19 cellular contexts compared by ENCODE assay signal in the genomic region with DNA sequence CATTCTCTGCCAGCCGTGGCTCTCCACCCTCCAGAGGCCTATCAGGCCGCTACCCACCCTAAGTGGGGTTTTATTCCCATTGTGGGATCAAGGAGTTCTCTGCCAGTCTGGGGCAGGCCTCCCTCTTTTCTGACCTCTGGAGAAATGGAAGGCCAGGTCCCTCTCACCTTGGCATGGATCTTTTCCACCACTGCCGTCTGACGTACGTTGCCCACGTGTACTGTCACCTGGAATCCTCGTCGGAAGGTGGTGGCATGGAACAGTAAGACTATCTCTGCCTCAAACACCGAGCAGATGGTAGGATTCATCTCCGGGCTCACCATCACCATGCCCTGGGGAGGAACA. TPM values are rescaled to one million over a fixed set of nuclear protein-coding genes. Genes with fewer than 3 reads are reported as not detected.
DNase-seq lines count a peak whose midpoint lies in the region; ATAC-seq and TF ChIP-seq lines count a peak whose summit lies in the region.
"Had no signal": no experiment of that assay in that cellular context is flagged by ENCODE, and none has a peak within 500 bp of the region (broad histone marks: within the 10 kb centered on the region; RNA-seq: fewer than 3 reads in every experiment).

No MANE protein-coding gene starts in this region.

- no peak for ATAC-seq in activated CD8-positive, alpha-beta T cell treated with anti-CD3 and anti-CD28 coated beads, Interleukin-2, amount 10 ng/mL, durations not matched to agents 7 days and 5 days
- no peak for ATAC-seq in activated CD8-positive, alpha-beta T cell treated with anti-CD3 and anti-CD28 coated beads for 36 hours
- ATAC-seq in activated T-helper 17 cell treated with anti-CD3 and anti-CD28 coated beads, Interleukin-2, amount 50 U/mL, for 72 hours (replicated peaks), result no peak
- ATAC-seq in stimulated activated naive B cell treated with anti-CD40 and anti-IgM and Interleukin-4, amounts not matched to agents 10 μg/mL and 1 μg/mL and 100 μg/mL, for 72 hours (replicated peaks), result no peak
- ATAC-seq: Right ventricle myocardium inferior had no signal

- H3K4me1 Mint-ChIP-seq in activated CD8-positive, alpha-beta T cell treated with anti-CD3 and anti-CD28 coated beads, Interleukin-2, amount 10 ng/mL, durations not matched to agents 7 days and 5 days (ENCODE audit: low read depth), result peaks cover 12% of the 10 kb centered on the region
- peaks cover 2% of the 10 kb centered on the region for H3K4me1 Mint-ChIP-seq in activated CD8-positive, alpha-beta T cell treated with anti-CD3 and anti-CD28 coated beads for 36 hours (ENCODE audit: low read depth)
- peaks cover 10% of the 10 kb centered on the region for H3K4me1 Mint-ChIP-seq in activated T-helper 17 cell treated with anti-CD3 and anti-CD28 coated beads, Interleukin-2, amount 50 U/mL, for 72 hours
- H3K4me1 Mint-ChIP-seq in stimulated activated naive B cell treated with anti-CD40 and anti-IgM and Interleukin-4, amounts not matched to agents 10 μg/mL and 1 μg/mL and 100 μg/mL, for 72 hours, result peaks cover 10 to 15% of the 10 kb centered on the region in 2 donors

- H3K4me3 ChIP-seq in coronary artery, result no peak overlapping the region
- H3K4me3 ChIP-seq: Peyer's patch, SJSA1 had no signal

- CTCF ChIA-PET in activated CD8-positive, alpha-beta T cell treated with anti-CD3 and anti-CD28 coated beads, Interleukin-2, amount 10 ng/mL, durations not matched to agents 7 days and 5 days (lab: Charles Lee), result no interaction called here
- CTCF ChIA-PET in activated CD8-positive, alpha-beta T cell treated with anti-CD3 and anti-CD28 coated beads for 36 hours (lab: Charles Lee), result interaction anchor here (1.6 kb wide), 1 partner anchor 14 kb away, joined by 5 read pairs; no protein-coding TSS in a partner anchor

- peaks cover 74% of the 10 kb centered on the region for H3K36me3 Mint-ChIP-seq in activated CD8-positive, alpha-beta T cell treated with anti-CD3 and anti-CD28 coated beads, Interleukin-2, amount 10 ng/mL, durations not matched to agents 7 days and 5 days (ENCODE audit: low read depth)
- peaks cover 36% of the 10 kb centered on the region for H3K36me3 Mint-ChIP-seq in activated CD8-positive, alpha-beta T cell treated with anti-CD3 and anti-CD28 coated beads for 36 hours (ENCODE audit: low read depth)
- H3K36me3 Mint-ChIP-seq in activated T-helper 17 cell treated with anti-CD3 and anti-CD28 coated beads, Interleukin-2, amount 50 U/mL, for 72 hours (ENCODE audit: low read depth), result peaks cover 88% of the 10 kb centered on the region
- peaks cover 38 to 55% of the 10 kb centered on the region in 2 donors for H3K36me3 Mint-ChIP-seq in stimulated activated naive B cell treated with anti-CD40 and anti-IgM and Interleukin-4, amounts not matched to agents 10 μg/mL and 1 μg/mL and 100 μg/mL, for 72 hours

- no peak overlapping the region for H3K27ac ChIP-seq in coronary artery
- H3K27ac ChIP-seq: Peyer's patch, SJSA1 had no signal

- no peak for TF ChIP-seq CTCF in activated CD8-positive, alpha-beta T cell treated with anti-CD3 and anti-CD28 coated beads for 36 hours (IDR thresholded peaks at IDR 0.05)
- no peak for TF ChIP-seq CTCF in coronary artery (IDR thresholded peaks at IDR 0.05)

- H3K27me3 Mint-ChIP-seq in activated CD8-positive, alpha-beta T cell treated with anti-CD3 and anti-CD28 coated beads, Interleukin-2, amount 10 ng/mL, durations not matched to agents 7 days and 5 days (ENCODE audit: low read depth), result no peaks in the 10 kb centered on the region
- no peaks in the 10 kb centered on the region for H3K27me3 Mint-ChIP-seq in activated CD8-positive, alpha-beta T cell treated with anti-CD3 and anti-CD28 coated beads for 36 hours
- no peaks in the 10 kb centered on the region for H3K27me3 Mint-ChIP-seq in activated T-helper 17 cell treated with anti-CD3 and anti-CD28 coated beads, Interleukin-2, amount 50 U/mL, for 72 hours
- no peaks in the 10 kb centered on the region for H3K27me3 Mint-ChIP-seq in stimulated activated naive B cell treated with anti-CD40 and anti-IgM and Interleukin-4, amounts not matched to agents 10 μg/mL and 1 μg/mL and 100 μg/mL, for 72 hours
- H3K27me3 Mint-ChIP-seq: B cell had no signal

- no peak overlapping the region for H3K4me3 Mint-ChIP-seq in activated CD8-positive, alpha-beta T cell treated with anti-CD3 and anti-CD28 coated beads, Interleukin-2, amount 10 ng/mL, durations not matched to agents 7 days and 5 days
- H3K4me3 Mint-ChIP-seq in activated CD8-positive, alpha-beta T cell treated with anti-CD3 and anti-CD28 coated beads for 36 hours, result no peak overlapping the region
- H3K4me3 Mint-ChIP-seq in activated T-helper 17 cell treated with anti-CD3 and anti-CD28 coated beads, Interleukin-2, amount 50 U/mL, for 72 hours, result no peak overlapping the region
- H3K4me3 Mint-ChIP-seq in stimulated activated naive B cell treated with anti-CD40 and anti-IgM and Interleukin-4, amounts not matched to agents 10 μg/mL and 1 μg/mL and 100 μg/mL, for 72 hours, result no peak overlapping the region
- H3K4me3 Mint-ChIP-seq: B cell had no signal

- no peaks in the 10 kb centered on the region for H3K9me3 Mint-ChIP-seq in activated CD8-positive, alpha-beta T cell treated with anti-CD3 and anti-CD28 coated beads, Interleukin-2, amount 10 ng/mL, durations not matched to agents 7 days and 5 days (ENCODE audit: insufficient read depth)
- no peaks in the 10 kb centered on the region for H3K9me3 Mint-ChIP-seq in activated CD8-positive, alpha-beta T cell treated with anti-CD3 and anti-CD28 coated beads for 36 hours
- no peaks in the 10 kb centered on the region for H3K9me3 Mint-ChIP-seq in activated T-helper 17 cell treated with anti-CD3 and anti-CD28 coated beads, Interleukin-2, amount 50 U/mL, for 72 hours
- no peaks in the 10 kb centered on the region for H3K9me3 Mint-ChIP-seq in stimulated activated naive B cell treated with anti-CD40 and anti-IgM and Interleukin-4, amounts not matched to agents 10 μg/mL and 1 μg/mL and 100 μg/mL, for 72 hours

- POLR2A ChIA-PET in activated CD8-positive, alpha-beta T cell treated with anti-CD3 and anti-CD28 coated beads, Interleukin-2, amount 10 ng/mL, durations not matched to agents 7 days and 5 days (lab: Charles Lee), result no interaction called here
- POLR2A ChIA-PET in activated CD8-positive, alpha-beta T cell treated with anti-CD3 and anti-CD28 coated beads for 36 hours (lab: Charles Lee), result interaction anchor here (1.2 kb wide), 1 partner anchor 105 kb away, joined by 3 read pairs; the partner anchor contains the start of genes POLR1C and YIPF3

- H3K27ac Mint-ChIP-seq in activated CD8-positive, alpha-beta T cell treated with anti-CD3 and anti-CD28 coated beads, Interleukin-2, amount 10 ng/mL, durations not matched to agents 7 days and 5 days, result peak overlapping the region; percentile 3
- H3K27ac Mint-ChIP-seq in activated CD8-positive, alpha-beta T cell treated with anti-CD3 and anti-CD28 coated beads for 36 hours, result no peak overlapping the region
- peak overlapping the region; percentile 18 for H3K27ac Mint-ChIP-seq in activated T-helper 17 cell treated with anti-CD3 and anti-CD28 coated beads, Interleukin-2, amount 50 U/mL, for 72 hours
- peak overlapping the region; percentile 77 for H3K27ac Mint-ChIP-seq in stimulated activated naive B cell treated with anti-CD40 and anti-IgM and Interleukin-4, amounts not matched to agents 10 μg/mL and 1 μg/mL and 100 μg/mL, for 72 hours
- H3K27ac Mint-ChIP-seq: B cell had no signal

- intact Hi-C loops in activated CD8-positive, alpha-beta T cell treated with anti-CD3 and anti-CD28 coated beads for 36 hours (cut with micrococcal nuclease), result no loop called here

- DNase-seq in activated CD8-positive, alpha-beta T cell treated with anti-CD3 and anti-CD28 coated beads, Interleukin-2, amount 10 ng/mL, durations not matched to agents 7 days and 5 days, result no peak
- DNase-seq in activated CD8-positive, alpha-beta T cell treated with anti-CD3 and anti-CD28 coated beads for 36 hours, result no peak
- peak; percentile 60 for DNase-seq in coronary artery (ENCODE audit: low spot score)
- DNase-seq in stimulated activated naive B cell treated with anti-CD40 and anti-IgM and Interleukin-4, amounts not matched to agents 10 μg/mL and 1 μg/mL and 100 μg/mL, for 72 hours, result no peak
- DNase-seq in NCI-H1930 (lab: John Stamatoyannopoulos, UW), result no peak
- DNase-seq in C1 segment of cervical spinal cord (lab: John Stamatoyannopoulos, UW), result no peak
- DNase-seq: DND-41, GOT3, MV-4-11, NCI-H2081, NCI-H2171, NCI-H345, NCI-H524 treated with DMSO at 0.1 percent for 48 hours had no signal

RNA-seq across cellular contexts. Expression of gene GTPBP2, which starts 7.3 kb away (rescaled TPM):
- total RNA-seq in activated CD8-positive, alpha-beta T cell treated with anti-CD3 and anti-CD28 coated beads, Interleukin-2, amount 10 ng/mL, durations not matched to agents 7 days and 5 days, result 10 to 100 TPM; 94.3 to 99.4 TPM
- total RNA-seq in activated CD8-positive, alpha-beta T cell treated with anti-CD3 and anti-CD28 coated beads for 36 hours, result 10 to 100 TPM; 46.2 to 55.3 TPM
- 10 to 100 TPM; 64.2 to 67.3 TPM for total RNA-seq in activated T-helper 17 cell treated with anti-CD3 and anti-CD28 coated beads, Interleukin-2, amount 50 U/mL, for 72 hours

RNA-seq across cellular contexts. Expression of gene MAD2L1BP, which starts 13.8 kb away (rescaled TPM):
- total RNA-seq in activated CD8-positive, alpha-beta T cell treated with anti-CD3 and anti-CD28 coated beads, Interleukin-2, amount 10 ng/mL, durations not matched to agents 7 days and 5 days, result 10 to 100 TPM; 44.2 to 44.6 TPM
- 10 to 100 TPM; 29.0 to 31.7 TPM for total RNA-seq in activated CD8-positive, alpha-beta T cell treated with anti-CD3 and anti-CD28 coated beads for 36 hours
- 10 to 100 TPM; 44.4 to 44.7 TPM for total RNA-seq in activated T-helper 17 cell treated with anti-CD3 and anti-CD28 coated beads, Interleukin-2, amount 50 U/mL, for 72 hours

RNA-seq across cellular contexts. Expression of gene RSPH9, which starts 23.0 kb away (rescaled TPM):
- not detected for total RNA-seq in activated CD8-positive, alpha-beta T cell treated with anti-CD3 and anti-CD28 coated beads, Interleukin-2, amount 10 ng/mL, durations not matched to agents 7 days and 5 days
- total RNA-seq in activated CD8-positive, alpha-beta T cell treated with anti-CD3 and anti-CD28 coated beads for 36 hours, result under 1 TPM in 1 of 2 experiments, not detected in 1; 0.11 TPM
- under 1 TPM; 0.09 to 0.66 TPM for total RNA-seq in activated T-helper 17 cell treated with anti-CD3 and anti-CD28 coated beads, Interleukin-2, amount 50 U/mL, for 72 hours
- total RNA-seq: B cell, HT1080, SJSA1 had no signal

RNA-seq across cellular contexts. Expression of gene POLH, which starts 45.8 kb away (rescaled TPM):
- 10 to 100 TPM; 73.1 to 75.2 TPM for total RNA-seq in activated CD8-positive, alpha-beta T cell treated with anti-CD3 and anti-CD28 coated beads, Interleukin-2, amount 10 ng/mL, durations not matched to agents 7 days and 5 days
- total RNA-seq in activated CD8-positive, alpha-beta T cell treated with anti-CD3 and anti-CD28 coated beads for 36 hours, result 10 to 100 TPM; 37.9 to 42.1 TPM
- 10 to 100 TPM; 55.5 to 67.8 TPM for total RNA-seq in activated T-helper 17 cell treated with anti-CD3 and anti-CD28 coated beads, Interleukin-2, amount 50 U/mL, for 72 hours

RNA-seq across cellular contexts. Expression of gene XPO5, which starts 46.0 kb away (rescaled TPM):
- total RNA-seq in activated CD8-positive, alpha-beta T cell treated with anti-CD3 and anti-CD28 coated beads, Interleukin-2, amount 10 ng/mL, durations not matched to agents 7 days and 5 days, result 10 to 100 TPM; 57.6 to 62.1 TPM
- 10 to 100 TPM; 92.3 to 92.6 TPM for total RNA-seq in activated CD8-positive, alpha-beta T cell treated with anti-CD3 and anti-CD28 coated beads for 36 hours
- 100 to 1,000 TPM in 1 of 2 donors, 10 to 100 TPM in 1; 67.3 to 109 TPM for total RNA-seq in activated T-helper 17 cell treated with anti-CD3 and anti-CD28 coated beads, Interleukin-2, amount 50 U/mL, for 72 hours
